ENCODE assay signal across 18 cellular contexts in the genomic region with DNA sequence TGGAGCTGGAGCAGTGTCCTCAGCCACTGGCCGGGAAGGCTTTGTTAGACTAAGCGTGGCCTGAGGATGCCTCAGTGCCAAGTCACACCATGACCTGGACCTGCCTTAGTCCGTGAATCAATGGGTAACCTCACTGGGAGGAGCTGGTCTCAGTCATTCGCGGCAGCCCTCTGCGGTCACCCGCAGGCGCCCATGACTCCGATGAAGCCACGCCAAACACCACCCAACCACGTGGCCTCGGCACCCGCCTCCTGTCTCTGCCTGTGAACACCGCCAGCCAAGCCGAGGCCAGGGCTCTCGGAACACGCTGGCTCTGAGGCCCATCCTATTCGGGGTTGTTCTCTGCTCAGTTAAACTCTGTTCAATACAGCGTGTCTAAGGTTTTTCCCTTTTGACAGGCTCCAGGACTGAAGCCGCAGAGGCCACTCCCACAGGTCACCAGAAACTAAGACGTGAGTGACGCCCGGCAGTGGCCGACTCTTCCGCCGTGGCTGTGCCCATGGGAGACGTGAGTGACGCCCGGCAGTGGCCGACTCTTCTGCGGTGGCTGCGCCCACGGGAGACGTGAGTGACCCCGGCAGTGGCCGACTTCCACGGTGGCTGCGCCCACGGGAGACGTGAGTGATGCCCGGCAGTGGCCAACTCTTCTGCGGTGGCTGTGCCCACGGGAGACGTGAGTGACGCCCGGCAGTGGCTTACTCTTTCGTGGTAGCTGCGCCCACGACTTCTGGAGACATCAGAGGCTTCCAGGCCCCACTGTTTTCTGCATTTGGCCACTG. TPM values are rescaled to one million over a fixed set of nuclear protein-coding genes. Genes with fewer than 3 reads are reported as not detected.
A peak's percentile ranks its signal among the peaks of the same experiment; 100 is the strongest.
DNase-seq lines count a peak whose midpoint lies in the region; ATAC-seq and TF ChIP-seq lines count a peak whose summit lies in the region.
"Had no signal": no experiment of that assay in that cellular context is flagged by ENCODE, and none has a peak within 500 bp of the region (broad histone marks: within the 10 kb centered on the region; RNA-seq: fewer than 3 reads in every experiment).

No MANE protein-coding gene starts in this region.

- in situ Hi-C loops in Caki2 (cut with HindIII; ENCODE audit: low pct_unique_long_range_greater_than_20kb, low sequenced_read_pairs) (no loop called here), gastrocnemius medialis (cut with MboI; ENCODE audit: low sequenced_read_pairs in 4 of 4) (no loop called here), HAP-1 (cut with MboI; ENCODE audit: low sequenced_read_pairs) (no loop called here), KBM-7 (cut with MboI; ENCODE audit: low pct_unique_long_range_greater_than_20kb, low sequenced_read_pairs) (no loop called here)

- peaks cover 55 to 62% of the 10 kb centered on the region in 2 donors for H3K4me1 ChIP-seq in gastrocnemius medialis
- no peaks in the 10 kb centered on the region for H3K4me1 ChIP-seq in HAP-1
- H3K4me1 ChIP-seq in esophagus muscularis mucosa: peaks cover 33 to 41% (median 35%) of the 10 kb centered on the region in 4 donors

- H3K36me3 ChIP-seq in gastrocnemius medialis (peaks cover 0 to 41% of the 10 kb centered on the region in 2 donors), HAP-1 (replicated peaks) (no peaks in the 10 kb centered on the region), esophagus muscularis mucosa (peaks cover 0 to 75% (median 28%) of the 10 kb centered on the region in 4 donors)

- TF ChIP-seq POLR2A in gastrocnemius medialis (IDR thresholded peaks at IDR 0.05): peak; percentile 41 to 55
- TF ChIP-seq POLR2A in esophagus muscularis mucosa (IDR thresholded peaks at IDR 0.05; ENCODE audit: low read depth): no peak

- peak; percentile 94 for DNase-seq in Caki2 (ENCODE audit: low read depth)
- peak; percentile 75 for DNase-seq in SW480 (ENCODE audit: low spot score)
- peak; percentile 93 for DNase-seq in left lobe of liver (ENCODE audit: low spot score)
- peak; percentile 62 to 73 for DNase-seq in gastrocnemius medialis
- DNase-seq in posterior cingulate gyrus: no peak
- no peak for DNase-seq in HAP-1 (ENCODE audit: low spot score in 2 of 2)
- no peak for DNase-seq in esophagus muscularis mucosa (ENCODE audit: extremely low spot score)
- no peak for DNase-seq in KBM-7
- DNase-seq: Caco-2, DMS53, KG1, NCI-H1092, NCI-H2107, NCI-H446 treated with DMSO at 0.1 percent for 48 hours, NCI-H774, SIG-M5 had no signal

- H3K27me3 ChIP-seq in gastrocnemius medialis: no peaks in the 10 kb centered on the region
- H3K27me3 ChIP-seq in HAP-1 (ENCODE audit: low read depth): no peaks in the 10 kb centered on the region
- peaks cover 0 to 61% (median 0%) of the 10 kb centered on the region in 4 donors for H3K27me3 ChIP-seq in esophagus muscularis mucosa
- H3K27me3 ChIP-seq: Peyer's patch had no signal

- intact Hi-C loops in gastrocnemius medialis (cut with DNase I; ENCODE audit: low total_unique reads): no loop called here
- intact Hi-C loops in posterior cingulate gyrus (cut with DNase I): no loop called here
- intact Hi-C loops in esophagus muscularis mucosa (cut with DNase I): no loop called here

- ATAC-seq in left lobe of liver (peak; percentile 62), gastrocnemius medialis (peak; percentile 26 to 58)

- no peak for TF ChIP-seq EP300 in esophagus muscularis mucosa (IDR thresholded peaks at IDR 0.05)

- WGBS in esophagus muscularis mucosa: 90% methylated on average over 44 of the region's 49 CpGs

- peak overlapping the region in 2 of 4 donors; percentile 22 to 43 for H3K4me3 ChIP-seq in gastrocnemius medialis
- H3K4me3 ChIP-seq in HAP-1: no peak overlapping the region
- no peak overlapping the region for H3K4me3 ChIP-seq in esophagus muscularis mucosa
- H3K4me3 ChIP-seq: Peyer's patch had no signal

- H3K27ac ChIP-seq in gastrocnemius medialis (peak overlapping the region; percentile 81 to 97 (median 90)), esophagus muscularis mucosa (replicated peaks in 1 of 4) (no peak overlapping the region)
- H3K27ac ChIP-seq: Peyer's patch had no signal

- TF ChIP-seq CTCF in gastrocnemius medialis (IDR thresholded peaks at IDR 0.05 in 4 of 5, conservative IDR thresholded peaks at IDR 0.05 in 1 of 5) (no peak), esophagus muscularis mucosa (IDR thresholded peaks at IDR 0.05) (no peak)

- H3K9me3 ChIP-seq in gastrocnemius medialis: no peaks in the 10 kb centered on the region
- no peaks in the 10 kb centered on the region for H3K9me3 ChIP-seq in HAP-1
- H3K9me3 ChIP-seq in esophagus muscularis mucosa: no peaks in the 10 kb centered on the region
- H3K9me3 ChIP-seq: Caco-2, Peyer's patch had no signal

RNA-seq across cellular contexts. Expression of a gene that starts 16.8 kb away (rescaled TPM):
- total RNA-seq in Caki2 (2014; rRNA removed; shearing (Covaris generic); ENCODE audit: low replicate concordance): not detected in 2 replicates
- total RNA-seq in left lobe of liver (0.23 TPM), gastrocnemius medialis (not detected), esophagus muscularis mucosa (not detected)
- total RNA-seq: Caco-2, M059J, Peyer's patch had no signal

RNA-seq across cellular contexts. Expression of a gene that starts 26.4 kb away (rescaled TPM):
- 40.9 and 48.8 TPM in 2 replicates for total RNA-seq in Caki2 (2014; rRNA removed; shearing (Covaris generic); ENCODE audit: low replicate concordance)
- 20.2 TPM for total RNA-seq in left lobe of liver
- total RNA-seq in gastrocnemius medialis: 10 to 100 TPM; 17.8 to 27.9 (median 20.5) TPM
- total RNA-seq in esophagus muscularis mucosa: 10 to 100 TPM; 22.9 to 35.8 (median 29.6) TPM

RNA-seq across cellular contexts. Expression of a gene that starts 26.6 kb away (rescaled TPM):
- total RNA-seq in Caki2 (2014; rRNA removed; shearing (Covaris generic); ENCODE audit: low replicate concordance): 20.8 and 20.9 TPM in 2 replicates
- total RNA-seq in left lobe of liver (23.1 TPM), gastrocnemius medialis (10 to 100 TPM in 2 of 4 donors, 1 to 10 TPM in 2; 8.8 to 14.7 (median 10.0) TPM), esophagus muscularis mucosa (10 to 100 TPM in 3 of 4 donors, 1 to 10 TPM in 1; 9.5 to 19.1 (median 11.0) TPM)

Comparison
In these comparisons a context has a peak if more than half of its experiments do, and no peak if none do; other contexts are left out.
1. DNase-seq: peak in Caki2 (single experiment), SW480 (single experiment), left lobe of liver (single experiment) and gastrocnemius medialis (2 of 2); none in posterior cingulate gyrus (0 of 10), HAP-1 (0 of 2), esophagus muscularis mucosa (single experiment) and KBM-7 (single experiment).
2. H3K27ac ChIP-seq: peak in gastrocnemius medialis (4 of 4); none in esophagus muscularis mucosa (0 of 4).